24 cellular contexts compared by ENCODE assay signal in the genomic region with DNA sequence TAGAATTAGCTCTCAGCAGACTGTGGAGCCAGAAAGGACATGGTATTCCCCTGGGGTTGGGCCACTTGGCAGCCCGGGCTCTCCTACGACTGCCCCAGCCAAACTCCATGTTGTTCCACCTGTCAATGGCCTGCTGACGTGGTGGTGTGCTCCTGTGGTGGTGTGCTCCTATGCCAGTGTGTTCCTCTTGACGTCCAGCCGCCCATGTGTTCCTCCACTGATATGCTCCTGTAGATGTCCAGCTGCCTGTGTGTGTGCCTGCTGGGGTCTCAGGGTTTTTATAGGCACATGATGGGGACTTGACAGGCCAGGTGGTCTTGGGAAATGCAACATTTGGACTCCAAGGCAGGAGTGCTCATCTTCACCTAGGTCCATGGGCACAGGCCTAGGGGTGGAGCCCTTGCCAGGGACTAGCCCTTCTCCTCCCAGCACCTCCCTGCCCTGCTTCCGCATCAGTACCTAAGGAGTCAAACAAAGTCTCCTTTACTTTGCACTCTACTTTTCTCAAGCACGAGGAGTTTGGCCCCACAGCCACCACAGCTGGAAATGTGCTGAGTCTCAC.
"Had no signal": no experiment of that assay in that cellular context is flagged by ENCODE, and none has a peak within 500 bp of the region (broad histone marks: within the 10 kb centered on the region; RNA-seq: fewer than 3 reads in every experiment).

No MANE protein-coding gene starts in this region.

- H3K27ac ChIP-seq: ascending aorta, colonic mucosa had no signal

- H3K9me3 ChIP-seq: ascending aorta, colonic mucosa had no signal

- FAIRE-seq: bronchial epithelial cell, frontal cortex had no signal

- H3K27me3 ChIP-seq: ascending aorta, colonic mucosa had no signal

- H3K36me3 ChIP-seq: ascending aorta, colonic mucosa had no signal

- H3K4me3 ChIP-seq: ascending aorta, colonic mucosa had no signal

- ATAC-seq: activated CD4-positive, alpha-beta T cell treated with anti-CD3 and anti-CD28 coated beads for 36 hours; activated CD8-positive, alpha-beta memory T cell treated with anti-CD3 and anti-CD28 coated beads, Interleukin-2, amount 10 ng/mL, durations not matched to agents 7 days and 5 days; activated CD8-positive, alpha-beta T cell treated with anti-CD3 and anti-CD28 coated beads, Interleukin-2, amount 10 ng/mL, durations not matched to agents 7 days and 5 days; esophagus mucosa had no signal

- DNase-seq: activated CD4-positive, alpha-beta memory T cell treated with anti-CD3 and anti-CD28 coated beads for 36 hours; activated CD4-positive, alpha-beta T cell treated with anti-CD3 and anti-CD28 coated beads for 36 hours; activated CD4-positive, alpha-beta T cell treated with anti-CD3 and anti-CD28 coated beads, Interleukin-2, amount 10 ng/mL, durations not matched to agents 24 days and 14 days; activated CD4-positive, CD25-positive, alpha-beta regulatory T cell; activated CD4-positive, CD25-positive, alpha-beta regulatory T cell treated with anti-CD3 and anti-CD28 coated beads, Interleukin-2, amount 50 U/mL, for 72 hours; activated CD8-positive, alpha-beta memory T cell treated with anti-CD3 and anti-CD28 coated beads, Interleukin-2, amount 10 ng/mL, durations not matched to agents 7 days and 5 days; activated CD8-positive, alpha-beta memory T cell treated with anti-CD3 and anti-CD28 coated beads, Interleukin-2, amount 50 U/mL, for 4 hours; activated CD8-positive, alpha-beta T cell treated with anti-CD3 and anti-CD28 coated beads, Interleukin-2, amount 10 ng/mL, durations not matched to agents 7 days and 5 days; activated effector memory CD4-positive, alpha-beta T cell treated with anti-CD3 and anti-CD28 coated beads, Interleukin-2, amount 50 U/mL, for 16 hours; activated naive CD4-positive, alpha-beta T cell treated with anti-CD3 and anti-CD28 coated beads for 36 hours; activated naive CD8-positive, alpha-beta T cell treated with anti-CD3 and anti-CD28 coated beads, Interleukin-2, amount 10 ng/mL, durations not matched to agents 7 days and 5 days; activated T-cell treated with anti-CD3 and anti-CD28 coated beads, Interleukin-2, amount 50 U/mL, for 1 hour; activated T-cell treated with anti-CD3 and anti-CD28 coated beads, Interleukin-2, amount 50 U/mL, for 48 hours; amniotic stem cell; colonic mucosa; effector memory CD4-positive, alpha-beta T cell; endodermal cell; foreskin fibroblast; head of caudate nucleus; T-helper 2 cell had no signal

- H3K4me1 ChIP-seq: ascending aorta, colonic mucosa had no signal
